In the genomic region with DNA sequence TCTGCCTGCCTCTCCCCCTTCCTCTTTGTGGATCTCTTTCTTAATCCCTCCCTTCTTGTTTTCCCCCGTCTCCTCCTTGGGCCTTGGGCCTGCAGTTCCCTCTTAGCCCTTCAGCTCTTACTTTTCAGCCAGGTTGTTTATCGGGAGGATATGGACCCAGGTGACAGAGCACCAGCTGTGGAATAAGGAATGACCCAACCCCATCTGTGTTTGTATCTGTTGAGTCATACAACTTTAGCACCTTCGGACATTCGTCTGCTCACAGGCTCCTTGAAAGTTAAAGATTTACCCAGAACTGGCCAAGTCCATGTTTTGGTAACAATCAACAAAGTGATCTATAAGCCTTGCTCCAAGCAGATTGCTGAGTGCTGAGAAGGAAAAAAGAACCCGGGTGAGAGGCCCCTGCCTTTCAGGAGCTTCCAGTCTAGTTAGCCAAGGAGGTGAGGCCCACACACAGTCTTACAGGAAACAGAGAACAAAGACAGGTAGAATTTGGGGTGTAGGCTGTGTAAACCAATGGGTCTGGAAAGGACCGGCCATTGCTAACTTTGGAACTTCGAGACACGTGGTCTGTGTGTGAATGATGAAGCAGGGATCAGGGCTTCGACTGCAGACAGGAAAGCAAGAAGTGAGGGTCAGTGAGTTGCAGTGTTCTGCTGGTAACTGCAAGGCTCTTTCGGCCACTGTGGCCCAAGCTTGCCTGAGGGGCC, we compare ENCODE assay signal across 19 cellular contexts.
A peak's percentile ranks its signal among the peaks of the same experiment; 100 is the strongest.
DNase-seq lines count a peak whose midpoint lies in the region; ATAC-seq, FAIRE-seq and TF ChIP-seq lines count a peak whose summit lies in the region.
"Had no signal": no experiment of that assay in that cellular context is flagged by ENCODE, and none has a peak within 500 bp of the region (broad histone marks: within the 10 kb centered on the region; RNA-seq: fewer than 3 reads in every experiment).

No MANE protein-coding gene starts in this region.

- H3K9ac ChIP-seq in K562 (ENCODE audit: insufficient read depth in 1 of 2, low read depth in 2 of 2, low read length in 2 of 2) (no peak overlapping the region), smooth muscle cell (ENCODE audit: low read depth) (no peak overlapping the region), SK-N-SH (no peak overlapping the region)

- no peak for TF ChIP-seq CTCF in K562 (IDR thresholded peaks at IDR 0.05 in 2 of 3, conservative IDR thresholded peaks at IDR 0.05 in 1 of 3; ENCODE audit: insufficient read depth in 2 of 3, low read depth in 1 of 3, low read length in 3 of 3)
- TF ChIP-seq CTCF in left lung (IDR thresholded peaks at IDR 0.05) = no peak
- TF ChIP-seq CTCF in smooth muscle cell (IDR thresholded peaks at IDR 0.05; ENCODE audit: borderline replicate concordance, insufficient read depth, poor library complexity, severe bottlenecking) = no peak
- no peak for TF ChIP-seq CTCF in SK-N-SH (IDR thresholded peaks at IDR 0.05)

- in situ Hi-C loops in KBM-7 (cut with MboI; ENCODE audit: low pct_unique_long_range_greater_than_20kb, low sequenced_read_pairs) = no loop called here
- in situ Hi-C loops in K562 (cut with MboI) = no loop called here

- H2AFZ ChIP-seq in K562 (ENCODE audit: low read depth, low read length) (peak overlapping the region; percentile 36; the same call in 1 of the 2 replicates), smooth muscle cell (ENCODE audit: low read depth) (no peak overlapping the region), SK-N-SH (ENCODE audit: low read depth) (no peak overlapping the region)
- H2AFZ ChIP-seq: PC-9 had no signal

- H4K20me1 ChIP-seq in K562 (replicated peaks; ENCODE audit: control insufficient read depth, insufficient read depth, low read length) (no peaks in the 10 kb centered on the region), smooth muscle cell (ENCODE audit: low read depth) (no peaks in the 10 kb centered on the region), SK-N-SH (ENCODE audit: insufficient read depth) (no peaks in the 10 kb centered on the region)

- TF ChIP-seq RAD21 in K562 (CRISPR knock-in tag; conservative IDR thresholded peaks at IDR 0.05 in 1 of 2, IDR thresholded peaks at IDR 0.05 in 1 of 2) (no peak), SK-N-SH (IDR thresholded peaks at IDR 0.05; ENCODE audit: low read length) (no peak)

- TF ChIP-seq EP300 in K562 (IDR thresholded peaks at IDR 0.05; ENCODE audit: low read length) (no peak), SK-N-SH (IDR thresholded peaks at IDR 0.05; ENCODE audit: borderline replicate concordance in 1 of 2, low read depth in 1 of 2, low read length in 1 of 2) (no peak)

- WGBS in K562 (ENCODE audit: insufficient coverage, low coverage, missing lambda C conversion rate) = 13% methylated on average over 9 of the region's 10 CpGs
- WGBS in smooth muscle cell (ENCODE audit: low lambda C conversion rate) = 77% methylated on average over 10 of the region's 10 CpGs
- WGBS in SK-N-SH (ENCODE audit: low lambda C conversion rate) = 70% methylated on average over 10 of the region's 10 CpGs

- H3K36me3 ChIP-seq in K562 (ENCODE audit: control insufficient read depth, insufficient read depth, low read length) (no peaks in the 10 kb centered on the region), left lung (no peaks in the 10 kb centered on the region), smooth muscle cell (ENCODE audit: low read depth) (no peaks in the 10 kb centered on the region), SK-N-SH (replicated peaks in 1 of 2; ENCODE audit: control insufficient read depth in 1 of 2, insufficient read depth in 2 of 2, low read length in 1 of 2) (no peaks in the 10 kb centered on the region)
- H3K36me3 ChIP-seq: BE2C, prostate gland had no signal

- no peak overlapping the region for H3K27ac ChIP-seq in K562 (ENCODE audit: extremely low read depth, low read depth, low read length)
- H3K27ac ChIP-seq in left lung = peak overlapping the region in 1 of 2 donors; percentile 44
- peak overlapping the region; percentile 70 for H3K27ac ChIP-seq in smooth muscle cell (ENCODE audit: low read depth)
- H3K27ac ChIP-seq in SK-N-SH (ENCODE audit: low read depth in 2 of 2, low read length in 1 of 2) = no peak overlapping the region
- H3K27ac ChIP-seq: HL-60, PC-9, prostate gland had no signal

- CTCF ChIA-PET in K562 (lab: Yijun Ruan, JAX; ENCODE audit: low intra/inter-chr PET ratio) = interaction anchor here (0.6 kb wide), 1 partner anchor 1041 kb away, joined by 3 read pairs; no protein-coding TSS in a partner anchor
- CTCF ChIA-PET in SK-N-SH (lab: Yijun Ruan, JAX) = interaction anchor here (1.1 kb wide), 1 partner anchor 21 kb away, joined by 3 read pairs; no protein-coding TSS in a partner anchor

- H3K4me3 ChIP-seq in K562 (no peak overlapping the region), left lung (no peak overlapping the region), smooth muscle cell (no peak overlapping the region), SK-N-SH (ENCODE audit: low read depth in 2 of 2, low read length in 1 of 2) (no peak overlapping the region)
- H3K4me3 ChIP-seq: PC-9, prostate gland had no signal

- H3F3A ChIP-seq in smooth muscle cell (ENCODE audit: low read depth) (peaks cover 11% of the 10 kb centered on the region), SK-N-SH (replicated peaks; ENCODE audit: insufficient read depth) (no peaks in the 10 kb centered on the region)

- no TSS peak for BruUV-seq in K562 (replicated peaks; lab: Mats Ljungman, UMichigan)

- peak; percentile 9 for DNase-seq in KBM-7
- DNase-seq in K562 (ENCODE audit: extremely low read depth in 1 of 4, low spot score in 3 of 4) = no peak
- DNase-seq in left lung = no peak
- no peak for DNase-seq in smooth muscle cell (lab: John Stamatoyannopoulos, UW; ENCODE audit: unreplicated experiment)
- no peak for DNase-seq in OCI-M1 (lab: John Stamatoyannopoulos, UW)
- DNase-seq in NOMO-1 treated with dmso at 0.1 percent for 144 hours (lab: John Stamatoyannopoulos, UW; ENCODE audit: unreplicated experiment) = no peak
- DNase-seq in hepatic stellate cell (ENCODE audit: low spot score) = no peak
- DNase-seq in SK-N-SH = no peak
- DNase-seq: activated effector memory CD4-positive, alpha-beta T cell treated with Interleukin-2 at 50 U/mL for 16 hours; amniotic stem cell; BE2C; immature natural killer cell; NCI-H1930; NCI-H524; stimulated activated CD4-positive, alpha-beta T cell treated with anti-CD3 and anti-CD28 coated beads, Interleukin-15, amount 100 ng/mL, for 24 hours; substantia nigra had no signal

- ATAC-seq in K562 = no peak; the same call in 2 of the 3 replicates
- peak; percentile 90 for ATAC-seq in left lung

- no peaks in the 10 kb centered on the region for H3K79me2 ChIP-seq in K562 (ENCODE audit: control insufficient read depth, insufficient read depth, low read length)
- no peaks in the 10 kb centered on the region for H3K79me2 ChIP-seq in smooth muscle cell (ENCODE audit: low read depth)
- H3K79me2 ChIP-seq in SK-N-SH (ENCODE audit: insufficient read depth) = no peaks in the 10 kb centered on the region

- POLR2A ChIA-PET in K562 (lab: Yijun Ruan, JAX) = no interaction called here
- POLR2A ChIA-PET in SK-N-SH (lab: Yijun Ruan, JAX) = no interaction called here

- H3K4me2 ChIP-seq in K562 (ENCODE audit: insufficient read depth, low read length) (no peak overlapping the region), smooth muscle cell (peak overlapping the region; percentile 55), SK-N-SH (no peak overlapping the region)
- H3K4me2 ChIP-seq: PC-9 had no signal

- H3K9me2 ChIP-seq in SK-N-SH = no peaks in the 10 kb centered on the region

- FAIRE-seq in K562 (lab: Jason Lieb, UNC) = no peak

- H3K27me3 ChIP-seq in K562 (ENCODE audit: control insufficient read depth in 2 of 2, insufficient read depth in 2 of 2, low read length in 2 of 2) (peaks cover 0 to 4% of the 10 kb centered on the region in 2 experiments; a peak in 1 of 5 replicates), left lung (peaks cover 0 to 8% of the 10 kb centered on the region in 2 donors), smooth muscle cell (ENCODE audit: low read depth) (no peaks in the 10 kb centered on the region), SK-N-SH (ENCODE audit: insufficient read depth) (no peaks in the 10 kb centered on the region)
- H3K27me3 ChIP-seq: BE2C had no signal

- H3K4me1 ChIP-seq in K562 (replicated peaks in 1 of 2; ENCODE audit: control insufficient read depth in 2 of 2, insufficient read depth in 2 of 2, low read length in 2 of 2) (peaks cover 0 to 15% of the 10 kb centered on the region in 2 experiments; a peak in 2 of 5 replicates), left lung (peaks cover 0 to 32% of the 10 kb centered on the region in 2 donors), smooth muscle cell (ENCODE audit: low read depth) (peaks cover 11% of the 10 kb centered on the region), SK-N-SH (ENCODE audit: control insufficient read depth in 1 of 2, insufficient read depth in 2 of 2, low read depth in 1 of 2, low read length in 1 of 2) (no peaks in the 10 kb centered on the region)
- H3K4me1 ChIP-seq: BE2C had no signal

- TF ChIP-seq POLR2A in K562 (conservative IDR thresholded peaks at IDR 0.05) = no peak

- no peaks in the 10 kb centered on the region for H3K9me3 ChIP-seq in K562 (replicated peaks; ENCODE audit: control insufficient read depth, insufficient read depth, low read depth, low read length)
- no peaks in the 10 kb centered on the region for H3K9me3 ChIP-seq in left lung
- H3K9me3 ChIP-seq in smooth muscle cell (replicated peaks; ENCODE audit: low read depth) = no peaks in the 10 kb centered on the region
- no peaks in the 10 kb centered on the region for H3K9me3 ChIP-seq in SK-N-SH
- H3K9me3 ChIP-seq: BE2C, prostate gland had no signal

- intact Hi-C loops in K562 (cut with micrococcal nuclease) = loop anchor here (10.0 kb wide), 1 partner anchor 197 kb away; no protein-coding TSS in a partner anchor
- intact Hi-C loops in left lung (cut with DNase I) = no loop called here

- H3K9me1 ChIP-seq in K562 (ENCODE audit: control insufficient read depth, insufficient read depth, low read length) = no peaks in the 10 kb centered on the region

TF ChIP-seq in K562, 482 proteins besides CTCF, POLR2A, EP300 and RAD21 (continues in another document):
- no peak for TF ChIP-seq FOXM1 (IDR thresholded peaks at IDR 0.05; ENCODE audit: low read depth)
- no peak for TF ChIP-seq FOXM1 (CRISPR knock-in tag; IDR thresholded peaks at IDR 0.05; ENCODE audit: low read depth)

TF ChIP-seq in SK-N-SH, 30 proteins besides CTCF, POLR2A, EP300 and RAD21 (continues in another document):
- TF ChIP-seq RCOR1 (IDR thresholded peaks at IDR 0.05; ENCODE audit: low read length) (no peak), TCF12 (IDR thresholded peaks at IDR 0.05) (no peak), SIN3A (IDR thresholded peaks at IDR 0.05; ENCODE audit: borderline replicate concordance, low read depth, low read length) (no peak)
